Comparison of ENCODE assay signal across 2 cellular contexts in genomic region chr16:68792465-68793324, GRCh38.
A peak's percentile ranks its signal among the peaks of the same experiment; 100 is the strongest.
TF ChIP-seq lines count a peak whose summit lies in the region.

No MANE protein-coding gene starts in this region.

TF ChIP-seq in K562, 482 proteins besides CTCF, POLR2A, EP300 and RAD21 (continued from another document and continues in another):
- no peak for TF ChIP-seq DIDO1 (tag; IDR thresholded peaks at IDR 0.05; ENCODE audit: low read depth)
- no peak for TF ChIP-seq ARID3B (CRISPR knock-in tag; IDR thresholded peaks at IDR 0.05; ENCODE audit: borderline replicate concordance)
- no peak for TF ChIP-seq LCOR (CRISPR knock-in tag; IDR thresholded peaks at IDR 0.05)
- no peak for TF ChIP-seq NFIC (IDR thresholded peaks at IDR 0.05)
- no peak for TF ChIP-seq SNIP1 (IDR thresholded peaks at IDR 0.05; ENCODE audit: low read depth)
- no peak for TF ChIP-seq BACH1 (tag; IDR thresholded peaks at IDR 0.05)
- no peak for TF ChIP-seq PCBP2 (IDR thresholded peaks at IDR 0.05; ENCODE audit: low read depth, low read length, poor library complexity, severe bottlenecking)
- no peak for TF ChIP-seq PHF8 (IDR thresholded peaks at IDR 0.05; ENCODE audit: borderline replicate concordance, low read length)
- TF ChIP-seq NR0B1 (IDR thresholded peaks at IDR 0.05; ENCODE audit: partially characterized antibody), result no peak
- TF ChIP-seq PTTG1 (tag; IDR thresholded peaks at IDR 0.05; ENCODE audit: low read depth), result no peak
- TF ChIP-seq MTA1 (IDR thresholded peaks at IDR 0.05; ENCODE audit: borderline replicate concordance), result no peak
- TF ChIP-seq C11orf30 (IDR thresholded peaks at IDR 0.05; ENCODE audit: low read depth), result no peak
- TF ChIP-seq NBN (IDR thresholded peaks at IDR 0.05; ENCODE audit: low read depth), result no peak
- no peak for TF ChIP-seq MBD2 (IDR thresholded peaks at IDR 0.05; ENCODE audit: borderline replicate concordance, low read depth)
- TF ChIP-seq IRF1 (CRISPR knock-in tag; IDR thresholded peaks at IDR 0.05; ENCODE audit: borderline replicate concordance), result no peak
- TF ChIP-seq TBP (optimal IDR thresholded peaks at IDR 0.05; ENCODE audit: low read depth, low read length), result no peak

TF ChIP-seq in HepG2, 621 proteins besides CTCF, POLR2A, EP300 and RAD21 (continued from another document and continues in another):
- TF ChIP-seq ARID5B (CRISPR knock-in tag; IDR thresholded peaks at IDR 0.05) (peak; percentile 95), RBM39 (IDR thresholded peaks at IDR 0.05; ENCODE audit: low read depth, low read length, poor library complexity, severe bottlenecking) (no peak), MAZ (IDR thresholded peaks at IDR 0.05; ENCODE audit: borderline replicate concordance, low read depth, low read length) (peak; percentile 81), MAZ (CRISPR knock-in tag; IDR thresholded peaks at IDR 0.05; ENCODE audit: low read depth) (peak; percentile 19), NCOA5 (CRISPR knock-in tag; IDR thresholded peaks at IDR 0.05) (peak; percentile 60; the same call in 1 of the 2 replicates), ZNF83 (CRISPR knock-in tag; IDR thresholded peaks at IDR 0.05; ENCODE audit: borderline replicate concordance) (no peak), LRRFIP1 (CRISPR knock-in tag; conservative IDR thresholded peaks at IDR 0.05) (no peak), ZNF776 (CRISPR knock-in tag; IDR thresholded peaks at IDR 0.05) (no peak), SNAI1 (CRISPR knock-in tag; IDR thresholded peaks at IDR 0.05; ENCODE audit: borderline replicate concordance) (no peak), ZHX1 (CRISPR knock-in tag; IDR thresholded peaks at IDR 0.05; ENCODE audit: low read depth) (peak; percentile 68), ATRX (CRISPR knock-in tag; IDR thresholded peaks at IDR 0.05; ENCODE audit: borderline replicate concordance) (no peak), ZNF577 (CRISPR knock-in tag; IDR thresholded peaks at IDR 0.05; ENCODE audit: borderline replicate concordance, low read depth) (no peak), ZNF263 (CRISPR knock-in tag; IDR thresholded peaks at IDR 0.05) (no peak), ZNF800 (CRISPR knock-in tag; IDR thresholded peaks at IDR 0.05) (peak; percentile 62), REPIN1 (CRISPR knock-in tag; IDR thresholded peaks at IDR 0.05; ENCODE audit: borderline replicate concordance, low read depth) (peak; percentile 85), XBP1 (CRISPR knock-in tag; IDR thresholded peaks at IDR 0.05) (no peak), HMG20A (CRISPR knock-in tag; IDR thresholded peaks at IDR 0.05; ENCODE audit: borderline replicate concordance) (peak; percentile 96), BORCS8-MEF2B (CRISPR knock-in tag; IDR thresholded peaks at IDR 0.05) (peak; percentile 89), ZNF703 (CRISPR knock-in tag; IDR thresholded peaks at IDR 0.05; ENCODE audit: borderline replicate concordance) (peak; percentile 94; the same call in 1 of the 2 replicates), AKAP8 (CRISPR knock-in tag; IDR thresholded peaks at IDR 0.05) (peak; percentile 38; the same call in 1 of the 2 replicates), PCBP1 (IDR thresholded peaks at IDR 0.05; ENCODE audit: borderline replicate concordance, low read depth, low read length) (no peak), SAFB2 (CRISPR knock-in tag; IDR thresholded peaks at IDR 0.05; ENCODE audit: borderline replicate concordance, low read depth) (no peak; the same call in 1 of the 2 replicates), IRF2 (CRISPR knock-in tag; IDR thresholded peaks at IDR 0.05) (peak; percentile 82; the same call in 1 of the 2 replicates), DZIP1 (CRISPR knock-in tag; IDR thresholded peaks at IDR 0.05) (no peak), KLF15 (CRISPR knock-in tag; IDR thresholded peaks at IDR 0.05; ENCODE audit: borderline replicate concordance) (no peak), ZNF484 (CRISPR knock-in tag; IDR thresholded peaks at IDR 0.05; ENCODE audit: borderline replicate concordance, low read depth) (no peak), TEAD2 (CRISPR knock-in tag; IDR thresholded peaks at IDR 0.05) (no peak), ISX (CRISPR knock-in tag; conservative IDR thresholded peaks at IDR 0.05) (no peak), ZNF614 (CRISPR knock-in tag; IDR thresholded peaks at IDR 0.05; ENCODE audit: borderline replicate concordance) (no peak; the same call in 1 of the 2 replicates), ZKSCAN1 (IDR thresholded peaks at IDR 0.05; ENCODE audit: low read length) (0 out of 2 replicates have a peak, but pooled peaks have one; percentile 8), ATF3 (CRISPR knock-in tag; IDR thresholded peaks at IDR 0.05) (0 out of 2 replicates have a peak, but pooled peaks have one; percentile 10), MTF1 (CRISPR knock-in tag; IDR thresholded peaks at IDR 0.05) (peak; percentile 45; the same call in 1 of the 2 replicates), ZNF652 (CRISPR knock-in tag; IDR thresholded peaks at IDR 0.05; ENCODE audit: borderline replicate concordance, low read depth) (peak; percentile 87), ZNF883 (CRISPR knock-in tag; IDR thresholded peaks at IDR 0.05; ENCODE audit: not compliant biosample characterization) (no peak), ZNF543 (CRISPR knock-in tag; IDR thresholded peaks at IDR 0.05) (no peak)
- TF ChIP-seq, protein P1, sequence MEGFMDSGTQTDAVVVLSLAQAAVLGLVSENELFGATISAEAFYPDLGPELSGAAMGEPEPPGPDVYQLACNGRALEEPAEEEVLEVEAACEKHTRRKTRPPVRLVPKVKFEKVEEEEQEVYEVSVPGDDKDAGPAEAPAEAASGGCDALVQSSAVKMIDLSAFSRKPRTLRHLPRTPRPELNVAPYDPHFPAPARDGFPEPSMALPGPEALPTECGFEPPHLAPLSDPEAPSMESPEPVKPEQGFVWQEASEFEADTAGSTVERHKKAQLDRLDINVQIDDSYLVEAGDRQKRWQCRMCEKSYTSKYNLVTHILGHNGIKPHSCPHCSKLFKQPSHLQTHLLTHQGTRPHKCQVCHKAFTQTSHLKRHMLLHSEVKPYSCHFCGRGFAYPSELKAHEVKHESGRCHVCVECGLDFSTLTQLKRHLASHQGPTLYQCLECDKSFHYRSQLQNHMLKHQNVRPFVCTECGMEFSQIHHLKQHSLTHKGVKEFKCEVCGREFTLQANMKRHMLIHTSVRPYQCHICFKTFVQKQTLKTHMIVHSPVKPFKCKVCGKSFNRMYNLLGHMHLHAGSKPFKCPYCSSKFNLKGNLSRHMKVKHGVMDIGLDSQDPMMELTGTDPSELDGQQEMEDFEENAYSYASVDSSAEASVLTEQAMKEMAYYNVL (CRISPR knock-in tag; IDR thresholded peaks at IDR 0.05; ENCODE audit: borderline replicate concordance), result peak; percentile 94
- TF ChIP-seq, protein P2, sequence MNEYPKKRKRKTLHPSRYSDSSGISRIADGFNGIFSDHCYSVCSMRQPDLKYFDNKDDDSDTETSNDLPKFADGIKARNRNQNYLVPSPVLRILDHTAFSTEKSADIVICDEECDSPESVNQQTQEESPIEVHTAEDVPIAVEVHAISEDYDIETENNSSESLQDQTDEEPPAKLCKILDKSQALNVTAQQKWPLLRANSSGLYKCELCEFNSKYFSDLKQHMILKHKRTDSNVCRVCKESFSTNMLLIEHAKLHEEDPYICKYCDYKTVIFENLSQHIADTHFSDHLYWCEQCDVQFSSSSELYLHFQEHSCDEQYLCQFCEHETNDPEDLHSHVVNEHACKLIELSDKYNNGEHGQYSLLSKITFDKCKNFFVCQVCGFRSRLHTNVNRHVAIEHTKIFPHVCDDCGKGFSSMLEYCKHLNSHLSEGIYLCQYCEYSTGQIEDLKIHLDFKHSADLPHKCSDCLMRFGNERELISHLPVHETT (CRISPR knock-in tag; conservative IDR thresholded peaks at IDR 0.05), result peak; percentile 59; the same call in 1 of the 2 replicates
